ENCODE assay signal across 9 cellular contexts in the genomic region with DNA sequence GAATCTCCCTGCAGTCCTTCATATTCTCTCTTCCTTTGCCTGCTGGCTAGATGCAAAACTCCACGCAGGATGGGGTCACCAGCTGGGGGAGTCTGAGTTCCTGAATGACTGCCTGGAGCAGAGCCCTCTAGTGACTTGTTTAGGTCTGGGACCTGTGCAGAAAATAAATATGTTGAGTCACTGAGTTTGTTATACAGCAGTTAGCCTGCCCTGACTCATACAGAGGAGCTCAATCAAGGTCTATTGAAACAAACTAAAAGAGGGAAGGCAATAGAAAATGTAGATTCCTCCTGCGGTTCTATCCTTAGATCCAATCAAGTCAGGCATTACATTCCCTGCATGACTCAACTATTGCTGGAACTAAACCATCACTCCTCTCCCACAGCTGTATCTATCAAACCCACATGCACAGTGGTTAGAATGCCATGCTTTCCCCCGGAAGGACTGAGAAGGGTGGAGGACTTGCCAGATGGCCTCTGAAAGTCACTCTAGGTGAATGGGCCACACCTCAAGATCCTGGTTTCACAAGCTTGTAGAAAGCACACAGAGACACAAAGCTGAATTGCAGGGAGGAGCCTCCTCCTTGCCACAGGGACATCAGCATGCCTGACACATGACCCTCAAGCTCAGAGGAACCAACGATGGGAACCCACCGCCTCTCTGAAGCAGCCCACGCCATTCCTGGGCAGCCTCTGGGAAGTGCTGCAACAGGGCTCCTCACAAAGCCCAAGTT.
A peak's percentile ranks its signal among the peaks of the same experiment; 100 is the strongest.
DNase-seq lines count a peak whose midpoint lies in the region; ATAC-seq, FAIRE-seq and TF ChIP-seq lines count a peak whose summit lies in the region.
"Had no signal": no experiment of that assay in that cellular context is flagged by ENCODE, and none has a peak within 500 bp of the region (broad histone marks: within the 10 kb centered on the region; RNA-seq: fewer than 3 reads in every experiment).

No MANE protein-coding gene starts in this region.

- TF ChIP-seq CTCF in heart right ventricle (IDR thresholded peaks at IDR 0.05) (peak in 5 of 9 donors; percentile 11 to 41 (median 23)), esophagus squamous epithelium (IDR thresholded peaks at IDR 0.05) (peak in 3 of 6 experiments; percentile 39 to 69 (median 48)), tibial nerve (IDR thresholded peaks at IDR 0.05) (no peak)

- H3K4me3 ChIP-seq in heart right ventricle (no peak overlapping the region), esophagus squamous epithelium (no peak overlapping the region), tibial nerve (no peak overlapping the region)

- FAIRE-seq in RCC 7860 (lab: Jason Lieb, UNC), result peak; percentile 94

- H3K4me1 ChIP-seq in heart right ventricle (peaks cover 14 to 66% (median 47%) of the 10 kb centered on the region in 9 donors), esophagus squamous epithelium (peaks cover 61 to 100% (median 75%) of the 10 kb centered on the region in 3 donors), tibial nerve (peaks cover 0 to 77% (median 13%) of the 10 kb centered on the region in 4 donors)

- TF ChIP-seq POLR2A in esophagus squamous epithelium (IDR thresholded peaks at IDR 0.05) (no peak), tibial nerve (IDR thresholded peaks at IDR 0.05) (no peak)

- intact Hi-C loops in heart right ventricle (cut with DNase I), result loop anchor here in 1 of 10 donors (5.0 kb wide), 1 partner anchor 54 kb away; no protein-coding TSS in a partner anchor
- intact Hi-C loops in left ventricle myocardium superior (cut with micrococcal nuclease), result no loop called here
- intact Hi-C loops in esophagus squamous epithelium (cut with DNase I), result loop anchor here (10.0 kb wide), 1 partner anchor 73 kb away; the partner anchor contains the start of gene SH3PXD2A

- WGBS in heart right ventricle, 2 donors, result 85 to 90% methylated on average over 6 of the region's 6 CpGs
- 35 to 42% methylated on average over 5 of the region's 6 CpGs for WGBS in esophagus squamous epithelium, 2 donors
- 64 to 78% methylated on average over 6 of the region's 6 CpGs for WGBS in tibial nerve, 2 donors

- H3K36me3 ChIP-seq in heart right ventricle (peaks cover 0 to 4% (median 0%) of the 10 kb centered on the region in 9 donors), esophagus squamous epithelium (no peaks in the 10 kb centered on the region), tibial nerve (no peaks in the 10 kb centered on the region)

- no peak overlapping the region for H3K27ac ChIP-seq in heart right ventricle
- H3K27ac ChIP-seq in esophagus squamous epithelium, result peak overlapping the region; percentile 88 to 94 (median 90)
- peak overlapping the region in 1 of 4 donors; percentile 70 for H3K27ac ChIP-seq in tibial nerve

- TF ChIP-seq EP300 in tibial nerve (IDR thresholded peaks at IDR 0.05), result no peak

- no peaks in the 10 kb centered on the region for H3K9me3 ChIP-seq in heart right ventricle
- no peaks in the 10 kb centered on the region for H3K9me3 ChIP-seq in esophagus squamous epithelium
- no peaks in the 10 kb centered on the region for H3K9me3 ChIP-seq in tibial nerve

- H3K27me3 ChIP-seq in heart right ventricle (no peaks in the 10 kb centered on the region), esophagus squamous epithelium (no peaks in the 10 kb centered on the region), tibial nerve (no peaks in the 10 kb centered on the region)

- no peak for ATAC-seq in heart right ventricle
- no peak for ATAC-seq in left ventricle myocardium superior

- DNase-seq in heart right ventricle (no peak), left ventricle myocardium superior (no peak), RCC 7860 (ENCODE audit: low spot score) (peak; percentile 93), esophagus squamous epithelium (lab: John Stamatoyannopoulos, UW) (no peak), NCI-H524 (lab: John Stamatoyannopoulos, UW) (no peak), CD1c-positive myeloid dendritic cell (ENCODE audit: extremely low spot score) (no peak), tibial nerve (ENCODE audit: low spot score in 2 of 2) (no peak)
- DNase-seq in NK-92 treated with Interleukin-12 subunit alpha and Interleukin-12 subunit beta, amount 100 ng/mL, for 24 hours (lab: John Stamatoyannopoulos, UW), result no peak
- DNase-seq: stimulated activated naive CD4-positive, alpha-beta T cell treated with Interleukin-2 at 50 U/mL for 16 hours had no signal

Comparison
In these comparisons a context has a peak if more than half of its experiments do, and no peak if none do; other contexts are left out.
1. H3K27ac ChIP-seq: peak in esophagus squamous epithelium (4 of 4); none in heart right ventricle (0 of 10).
2. CTCF ChIP-seq: peak in heart right ventricle (5 of 9); none in tibial nerve (0 of 5).